In the genomic region with DNA sequence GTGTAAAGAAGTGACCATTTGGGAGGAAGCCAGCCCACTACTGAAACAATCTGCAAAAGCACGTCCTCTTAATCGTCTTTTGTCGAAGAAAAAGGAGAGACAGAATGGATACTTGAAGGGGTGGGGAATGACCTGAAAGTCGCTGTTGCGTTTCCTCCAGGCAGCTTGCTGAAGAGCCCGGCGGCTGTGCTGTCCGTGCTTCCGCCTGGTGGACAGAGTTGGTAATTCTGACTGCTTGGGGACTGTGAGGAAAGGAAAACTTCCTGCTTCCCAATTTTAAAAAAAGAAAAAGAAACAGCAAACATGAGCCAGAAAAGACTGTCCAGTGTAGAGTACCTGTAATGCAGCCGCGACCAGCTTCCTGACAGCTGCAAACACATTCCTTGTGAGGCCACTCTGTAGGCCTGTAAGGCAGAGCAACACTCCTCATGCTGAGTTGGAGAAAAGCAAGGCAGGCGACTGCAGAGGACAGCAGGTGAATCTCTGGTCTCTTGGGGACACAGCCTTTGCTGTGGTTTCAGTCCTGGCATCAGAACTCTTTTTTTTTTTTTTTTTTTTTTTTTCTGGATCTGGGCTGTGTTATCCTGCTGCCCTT, we compare ENCODE assay signal across 10 cellular contexts.
DNase-seq lines count a peak whose midpoint lies in the region; ATAC-seq, FAIRE-seq and TF ChIP-seq lines count a peak whose summit lies in the region.
"Had no signal": no experiment of that assay in that cellular context is flagged by ENCODE, and none has a peak within 500 bp of the region (broad histone marks: within the 10 kb centered on the region; RNA-seq: fewer than 3 reads in every experiment).

No MANE protein-coding gene starts in this region.

- H4K20me1 ChIP-seq in HCT116 (ENCODE audit: insufficient read depth) (no peaks in the 10 kb centered on the region), HepG2 (ENCODE audit: insufficient read depth, low read length) (no peaks in the 10 kb centered on the region)

- H3K27me3 Mint-ChIP-seq in activated CD4-positive, alpha-beta memory T cell treated with anti-CD3 and anti-CD28 coated beads for 36 hours = no peaks in the 10 kb centered on the region

- H3K27ac ChIP-seq in HCT116 (ENCODE audit: low read depth, low read length) (no peak overlapping the region), HepG2 (ENCODE audit: extremely low read length, insufficient read depth, low read length) (no peak overlapping the region)

- H2AFZ ChIP-seq in HCT116 (ENCODE audit: low read depth, low read length, poor library complexity, severe bottlenecking) (peak overlapping the region; percentile 83), HepG2 (ENCODE audit: low read length) (no peak overlapping the region)

- H3K9me3 ChIP-seq in HCT116 (ENCODE audit: control insufficient read depth in 1 of 2, insufficient read depth in 1 of 2, low read depth in 1 of 2, low read length in 2 of 2) (no peaks in the 10 kb centered on the region), HepG2 (ENCODE audit: low read length) (no peaks in the 10 kb centered on the region)

- H3K4me1 Mint-ChIP-seq in activated CD4-positive, alpha-beta memory T cell treated with anti-CD3 and anti-CD28 coated beads for 36 hours (ENCODE audit: low read depth) = no peaks in the 10 kb centered on the region
- H3K4me1 Mint-ChIP-seq: activated naive CD4-positive, alpha-beta T cell treated with anti-CD3 and anti-CD28 coated beads, Interleukin-2, amount 50 U/mL, for 24 hours had no signal

- H3K4me3 Mint-ChIP-seq in activated CD4-positive, alpha-beta memory T cell treated with anti-CD3 and anti-CD28 coated beads for 36 hours = no peak overlapping the region
- H3K4me3 Mint-ChIP-seq: activated naive CD4-positive, alpha-beta T cell treated with anti-CD3 and anti-CD28 coated beads, Interleukin-2, amount 50 U/mL, for 24 hours had no signal

- H3K4me2 ChIP-seq in HCT116 (ENCODE audit: low read length) = peak overlapping the region; percentile 49
- no peak overlapping the region for H3K4me2 ChIP-seq in HepG2 (ENCODE audit: low read depth, low read length)

- peak; percentile 74 to 86 (median 80) for TF ChIP-seq CTCF in HCT116 (IDR thresholded peaks at IDR 0.05 in 2 of 3, conservative IDR thresholded peaks at IDR 0.05 in 1 of 3; ENCODE audit: borderline replicate concordance in 1 of 3, insufficient read depth in 1 of 3, low read depth in 2 of 3, low read length in 2 of 3)
- TF ChIP-seq CTCF in HepG2 (CRISPR knock-in tag; IDR thresholded peaks at IDR 0.05) = peak; percentile 54

- no peak for TF ChIP-seq POLR2A in HCT116 (IDR thresholded peaks at IDR 0.05; ENCODE audit: borderline replicate concordance, extremely low read depth, insufficient read depth, insufficient read length)
- TF ChIP-seq POLR2A in HepG2 (IDR thresholded peaks at IDR 0.05; ENCODE audit: insufficient read depth in 1 of 2, low read depth in 2 of 2, low read length in 2 of 2) = no peak

- TF ChIP-seq RAD21 in HCT116 (IDR thresholded peaks at IDR 0.05; ENCODE audit: low read depth) (peak; percentile 67), HepG2 (CRISPR knock-in tag; IDR thresholded peaks at IDR 0.05) (0 out of 2 replicates have a peak, but pooled peaks have one; percentile 22)

- CTCF ChIA-PET in HCT116 (lab: Charles Lee) (no interaction called here), HepG2 (lab: Yijun Ruan, JAX; ENCODE audit: low intra/inter-chr PET ratio, low total read pairs) (interaction anchor here (1.1 kb wide), 1 partner anchor 308 kb away, joined by 4 read pairs; no protein-coding TSS in a partner anchor)
- CTCF ChIA-PET in activated CD4-positive, alpha-beta memory T cell treated with anti-CD3 and anti-CD28 coated beads for 36 hours (lab: Charles Lee) = no interaction called here

- RAD21 ChIA-PET in HCT116 (lab: Charles Lee; ENCODE audit: low non-redundant PET in 1 of 2, low total read pairs in 2 of 2, uncharacterized antibody in 2 of 2, unreplicated experiment in 2 of 2) = no interaction called here

- H3K9me3 Mint-ChIP-seq in activated CD4-positive, alpha-beta memory T cell treated with anti-CD3 and anti-CD28 coated beads for 36 hours = no peaks in the 10 kb centered on the region
- H3K9me3 Mint-ChIP-seq: activated naive CD4-positive, alpha-beta T cell treated with anti-CD3 and anti-CD28 coated beads, Interleukin-2, amount 50 U/mL, for 24 hours had no signal

- DNase-seq in NCI-H510A treated with DMSO at 0.1 percent for 48 hours (lab: John Stamatoyannopoulos, UW) = peak; percentile 9
- DNase-seq in NCI-H510A (lab: John Stamatoyannopoulos, UW) = no peak
- DNase-seq in HCT116 (ENCODE audit: low read depth, low spot score) = peak; percentile 63
- DNase-seq in NCI-H1105 treated with DMSO at 0.1 percent for 48 hours (lab: John Stamatoyannopoulos, UW) = peak; percentile 37
- peak; percentile 16 to 48 for DNase-seq in T47D (ENCODE audit: low read depth in 1 of 2, low spot score in 1 of 2)
- DNase-seq in HepG2 (ENCODE audit: low spot score) = peak; percentile 26
- DNase-seq in NCI-H1694 treated with DMSO at 0.1 percent for 48 hours (lab: John Stamatoyannopoulos, UW) = no peak
- no peak for DNase-seq in activated CD4-positive, alpha-beta memory T cell treated with anti-CD3 and anti-CD28 coated beads for 36 hours

- no TSS peak for BruUV-seq in HCT116 (replicated peaks; lab: Mats Ljungman, UMichigan)
- BruUV-seq in HepG2 (replicated peaks; lab: Mats Ljungman, UMichigan) = no TSS peak

- 4% methylated on average over 12 of the region's 12 CpGs for WGBS in HepG2 (ENCODE audit: low lambda C conversion rate)

- H3K36me3 Mint-ChIP-seq in activated CD4-positive, alpha-beta memory T cell treated with anti-CD3 and anti-CD28 coated beads for 36 hours = no peaks in the 10 kb centered on the region
- H3K36me3 Mint-ChIP-seq: activated naive CD4-positive, alpha-beta T cell treated with anti-CD3 and anti-CD28 coated beads, Interleukin-2, amount 50 U/mL, for 24 hours had no signal

- intact Hi-C loops in HCT116 (cut with micrococcal nuclease) (loop anchor here (5.0 to 10.0 kb wide), 2 partner anchors 109 to 307 kb away; no protein-coding TSS in a partner anchor), HepG2 (cut with micrococcal nuclease; ENCODE audit: unreplicated experiment) (loop anchor here (2.0 to 5.0 kb wide), 2 partner anchors 112 to 307 kb away; no protein-coding TSS in a partner anchor)
- intact Hi-C loops in activated CD4-positive, alpha-beta memory T cell treated with anti-CD3 and anti-CD28 coated beads for 36 hours (cut with micrococcal nuclease) = no loop called here

- in situ Hi-C loops in T47D (cut with HindIII; ENCODE audit: low pct_unique_long_range_greater_than_20kb, low sequenced_read_pairs) = no loop called here
- in situ Hi-C loops in HepG2 (cut with HindIII; ENCODE audit: extremely low pct_ligation_motif_present, low pct_unique_long_range_greater_than_20kb) = loop anchor here (25.0 kb wide), 1 partner anchor 297 kb away; no protein-coding TSS in a partner anchor

- H3K36me3 ChIP-seq in HCT116 (ENCODE audit: control insufficient read depth in 1 of 2, insufficient read depth in 2 of 2, low read length in 2 of 2) (no peaks in the 10 kb centered on the region), HepG2 (replicated peaks in 1 of 2; ENCODE audit: control insufficient read depth in 1 of 2, insufficient read depth in 2 of 2, low read length in 2 of 2) (no peaks in the 10 kb centered on the region)

- peak; percentile 99 for ATAC-seq in HCT116
- ATAC-seq in HepG2 = peak; percentile 99

- POLR2A ChIA-PET in HCT116 (lab: Charles Lee) = no interaction called here
- POLR2A ChIA-PET in HepG2 (lab: Yijun Ruan, JAX) = no interaction called here
- POLR2A ChIA-PET in activated CD4-positive, alpha-beta memory T cell treated with anti-CD3 and anti-CD28 coated beads for 36 hours (lab: Charles Lee) = no interaction called here

- peak; percentile 51 for FAIRE-seq in HepG2 (lab: Jason Lieb, UNC)
- FAIRE-seq: G401.6 had no signal

- no peak overlapping the region for H3K27ac Mint-ChIP-seq in activated CD4-positive, alpha-beta memory T cell treated with anti-CD3 and anti-CD28 coated beads for 36 hours
- H3K27ac Mint-ChIP-seq: activated naive CD4-positive, alpha-beta T cell treated with anti-CD3 and anti-CD28 coated beads, Interleukin-2, amount 50 U/mL, for 24 hours had no signal

- no peak overlapping the region for H3K4me3 ChIP-seq in HCT116 (replicated peaks in 1 of 2; ENCODE audit: low read depth in 1 of 2, low read length in 2 of 2)
- H3K4me3 ChIP-seq in HepG2 (replicated peaks in 1 of 3; ENCODE audit: insufficient read depth in 1 of 3, low read depth in 2 of 3, low read length in 3 of 3) = no peak overlapping the region

- H3K4me1 ChIP-seq in HCT116 (ENCODE audit: control insufficient read depth in 1 of 2, insufficient read depth in 2 of 2, low read length in 2 of 2) = peaks cover 0 to 5% of the 10 kb centered on the region in 2 experiments; a peak in 1 of 4 replicates
- H3K4me1 ChIP-seq in HepG2 (ENCODE audit: insufficient read depth, low read length) = no peaks in the 10 kb centered on the region

- TF ChIP-seq EP300 in HepG2 (IDR thresholded peaks at IDR 0.05; ENCODE audit: low read depth in 2 of 2, low read length in 2 of 2) = no peak
- no peak for TF ChIP-seq EP300 in HepG2 (CRISPR knock-in tag; IDR thresholded peaks at IDR 0.05; ENCODE audit: borderline replicate concordance)

- no peaks in the 10 kb centered on the region for H3K79me2 ChIP-seq in HCT116 (ENCODE audit: insufficient read depth, low read length)
- H3K79me2 ChIP-seq in HepG2 (ENCODE audit: insufficient read depth, low read length) = no peaks in the 10 kb centered on the region

- H3K9me2 ChIP-seq in HCT116 (ENCODE audit: insufficient read depth) = no peaks in the 10 kb centered on the region

- H3K9ac ChIP-seq in HCT116 (ENCODE audit: low read length) (no peak overlapping the region), HepG2 (ENCODE audit: insufficient read depth, low read depth, low read length) (no peak overlapping the region)

- peaks cover 3% of the 10 kb centered on the region; the same call in 1 of the 2 replicates for H3K27me3 ChIP-seq in HCT116 (ENCODE audit: insufficient read depth, low read length)
- 0 out of 5 replicates have a peak, but pooled peaks cover 0 to 6% of the 10 kb centered on the region in 2 experiments for H3K27me3 ChIP-seq in HepG2 (ENCODE audit: control insufficient read depth in 1 of 2, insufficient read depth in 2 of 2, low read length in 2 of 2)

TF ChIP-seq in HCT116, 20 proteins besides CTCF, POLR2A, EP300 and RAD21 (continues in another document):
- TF ChIP-seq POLR2AphosphoS5 (IDR thresholded peaks at IDR 0.05; ENCODE audit: low read depth, low read length) (no peak), ZNF274 (IDR thresholded peaks at IDR 0.05; ENCODE audit: low read depth, low read length) (no peak)
- TF ChIP-seq, protein P1, sequence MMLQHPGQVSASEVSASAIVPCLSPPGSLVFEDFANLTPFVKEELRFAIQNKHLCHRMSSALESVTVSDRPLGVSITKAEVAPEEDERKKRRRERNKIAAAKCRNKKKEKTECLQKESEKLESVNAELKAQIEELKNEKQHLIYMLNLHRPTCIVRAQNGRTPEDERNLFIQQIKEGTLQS (IDR thresholded peaks at IDR 0.05) = no peak

TF ChIP-seq in HepG2, 621 proteins besides CTCF, POLR2A, EP300 and RAD21 (continues in another document):
- peak; percentile 38; the same call in 1 of the 2 replicates for TF ChIP-seq STAG1 (CRISPR knock-in tag; IDR thresholded peaks at IDR 0.05)
- TF ChIP-seq XRCC5 (optimal IDR thresholded peaks at IDR 0.05; ENCODE audit: low read length) = peak; percentile 49
- TF ChIP-seq RFX5 (IDR thresholded peaks at IDR 0.05; ENCODE audit: low read depth, low read length) = no peak
- peak; percentile 43; the same call in 1 of the 2 replicates for TF ChIP-seq ELF3 (CRISPR knock-in tag; IDR thresholded peaks at IDR 0.05)

Comparison
In these comparisons a context has a peak if more than half of its experiments do, and no peak if none do; other contexts are left out.
1. DNase-seq: peak in NCI-H510A treated with DMSO at 0.1 percent for 48 hours (single experiment), HCT116 (single experiment), NCI-H1105 treated with DMSO at 0.1 percent for 48 hours (single experiment), T47D (2 of 2) and HepG2 (single experiment); none in NCI-H510A (single experiment), NCI-H1694 treated with DMSO at 0.1 percent for 48 hours (single experiment) and activated CD4-positive, alpha-beta memory T cell treated with anti-CD3 and anti-CD28 coated beads for 36 hours (single experiment).